1 cellular context compared by ENCODE assay signal in the genomic region with DNA sequence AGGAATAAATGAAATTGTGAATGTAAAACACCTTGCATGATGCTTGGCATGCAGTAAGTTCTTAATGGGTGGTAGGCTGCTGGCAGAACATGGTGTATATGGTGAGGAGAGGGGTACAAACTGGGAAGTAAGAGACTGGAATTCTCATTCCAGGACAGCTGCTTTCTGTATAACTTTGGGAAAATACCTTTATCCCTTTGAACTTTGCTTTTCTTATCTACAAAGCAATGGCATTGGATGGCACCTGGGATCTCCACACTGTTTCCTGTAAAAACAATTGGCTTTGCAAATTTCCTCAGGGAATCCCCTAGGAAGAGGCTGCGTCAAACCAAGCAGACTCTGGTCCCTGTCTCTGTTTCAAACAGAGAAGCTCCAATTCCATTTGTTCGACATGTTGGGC.
TF ChIP-seq lines count a peak whose summit lies in the region.

No MANE protein-coding gene starts in this region.

TF ChIP-seq in HepG2, 621 proteins besides CTCF, POLR2A, EP300 and RAD21 (continued from another document and continues in another):
- TF ChIP-seq NFKB2 (CRISPR knock-in tag; IDR thresholded peaks at IDR 0.05; ENCODE audit: borderline replicate concordance) (no peak), SOX5 (CRISPR knock-in tag; IDR thresholded peaks at IDR 0.05; ENCODE audit: borderline replicate concordance) (peak; percentile 91), ZNF260 (CRISPR knock-in tag; IDR thresholded peaks at IDR 0.05; ENCODE audit: borderline replicate concordance, low read depth) (no peak), NFKBIZ (CRISPR knock-in tag; IDR thresholded peaks at IDR 0.05) (peak; percentile 91), DPF2 (CRISPR knock-in tag; IDR thresholded peaks at IDR 0.05; ENCODE audit: borderline replicate concordance, low read depth) (peak; percentile 24; the same call in 1 of the 2 replicates), NFYC (CRISPR knock-in tag; IDR thresholded peaks at IDR 0.05) (peak; percentile 30; the same call in 1 of the 2 replicates), ELF3 (CRISPR knock-in tag; IDR thresholded peaks at IDR 0.05) (peak; percentile 71), ZNF792 (CRISPR knock-in tag; IDR thresholded peaks at IDR 0.05) (0 out of 2 replicates have a peak, but pooled peaks have one; percentile 29), ZNF75D (CRISPR knock-in tag; IDR thresholded peaks at IDR 0.05; ENCODE audit: borderline replicate concordance) (no peak), SALL1 (CRISPR knock-in tag; IDR thresholded peaks at IDR 0.05) (no peak; the same call in 1 of the 2 replicates), FOSL2 (CRISPR knock-in tag; IDR thresholded peaks at IDR 0.05) (0 out of 2 replicates have a peak, but pooled peaks have one; percentile 5), ARNTL (CRISPR knock-in tag; IDR thresholded peaks at IDR 0.05) (no peak), HMGA1 (CRISPR knock-in tag; conservative IDR thresholded peaks at IDR 0.05) (no peak), ZNF703 (CRISPR knock-in tag; IDR thresholded peaks at IDR 0.05; ENCODE audit: borderline replicate concordance) (no peak), FOXA1 (IDR thresholded peaks at IDR 0.05) (no peak), FOXA1 (CRISPR knock-in tag; IDR thresholded peaks at IDR 0.05) (0 out of 2 replicates have a peak, but pooled peaks have one; percentile 25), ZNF12 (CRISPR knock-in tag; IDR thresholded peaks at IDR 0.05) (no peak), ZNF446 (CRISPR knock-in tag; IDR thresholded peaks at IDR 0.05) (no peak)
- TF ChIP-seq, protein P1, sequence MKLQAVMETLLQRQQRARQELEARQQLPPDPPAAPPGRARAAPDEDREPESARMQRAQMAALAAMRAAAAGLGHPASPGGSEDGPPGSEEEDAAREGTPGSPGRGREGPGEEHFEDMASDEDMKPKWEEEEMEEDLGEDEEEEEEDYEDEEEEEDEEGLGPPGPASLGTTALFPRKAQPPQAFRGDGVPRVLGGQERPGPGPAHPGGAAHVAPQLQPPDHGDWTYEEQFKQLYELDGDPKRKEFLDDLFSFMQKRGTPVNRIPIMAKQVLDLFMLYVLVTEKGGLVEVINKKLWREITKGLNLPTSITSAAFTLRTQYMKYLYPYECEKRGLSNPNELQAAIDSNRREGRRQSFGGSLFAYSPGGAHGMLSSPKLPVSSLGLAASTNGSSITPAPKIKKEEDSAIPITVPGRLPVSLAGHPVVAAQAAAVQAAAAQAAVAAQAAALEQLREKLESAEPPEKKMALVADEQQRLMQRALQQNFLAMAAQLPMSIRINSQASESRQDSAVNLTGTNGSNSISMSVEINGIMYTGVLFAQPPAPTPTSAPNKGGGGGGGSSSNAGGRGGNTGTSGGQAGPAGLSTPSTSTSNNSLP (IDR thresholded peaks at IDR 0.05; ENCODE audit: low read depth, low read length): no peak
- TF ChIP-seq, protein P2, sequence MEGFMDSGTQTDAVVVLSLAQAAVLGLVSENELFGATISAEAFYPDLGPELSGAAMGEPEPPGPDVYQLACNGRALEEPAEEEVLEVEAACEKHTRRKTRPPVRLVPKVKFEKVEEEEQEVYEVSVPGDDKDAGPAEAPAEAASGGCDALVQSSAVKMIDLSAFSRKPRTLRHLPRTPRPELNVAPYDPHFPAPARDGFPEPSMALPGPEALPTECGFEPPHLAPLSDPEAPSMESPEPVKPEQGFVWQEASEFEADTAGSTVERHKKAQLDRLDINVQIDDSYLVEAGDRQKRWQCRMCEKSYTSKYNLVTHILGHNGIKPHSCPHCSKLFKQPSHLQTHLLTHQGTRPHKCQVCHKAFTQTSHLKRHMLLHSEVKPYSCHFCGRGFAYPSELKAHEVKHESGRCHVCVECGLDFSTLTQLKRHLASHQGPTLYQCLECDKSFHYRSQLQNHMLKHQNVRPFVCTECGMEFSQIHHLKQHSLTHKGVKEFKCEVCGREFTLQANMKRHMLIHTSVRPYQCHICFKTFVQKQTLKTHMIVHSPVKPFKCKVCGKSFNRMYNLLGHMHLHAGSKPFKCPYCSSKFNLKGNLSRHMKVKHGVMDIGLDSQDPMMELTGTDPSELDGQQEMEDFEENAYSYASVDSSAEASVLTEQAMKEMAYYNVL (CRISPR knock-in tag; IDR thresholded peaks at IDR 0.05; ENCODE audit: borderline replicate concordance): 0 out of 2 replicates have a peak, but pooled peaks have one; percentile 29
- TF ChIP-seq, protein P3, sequence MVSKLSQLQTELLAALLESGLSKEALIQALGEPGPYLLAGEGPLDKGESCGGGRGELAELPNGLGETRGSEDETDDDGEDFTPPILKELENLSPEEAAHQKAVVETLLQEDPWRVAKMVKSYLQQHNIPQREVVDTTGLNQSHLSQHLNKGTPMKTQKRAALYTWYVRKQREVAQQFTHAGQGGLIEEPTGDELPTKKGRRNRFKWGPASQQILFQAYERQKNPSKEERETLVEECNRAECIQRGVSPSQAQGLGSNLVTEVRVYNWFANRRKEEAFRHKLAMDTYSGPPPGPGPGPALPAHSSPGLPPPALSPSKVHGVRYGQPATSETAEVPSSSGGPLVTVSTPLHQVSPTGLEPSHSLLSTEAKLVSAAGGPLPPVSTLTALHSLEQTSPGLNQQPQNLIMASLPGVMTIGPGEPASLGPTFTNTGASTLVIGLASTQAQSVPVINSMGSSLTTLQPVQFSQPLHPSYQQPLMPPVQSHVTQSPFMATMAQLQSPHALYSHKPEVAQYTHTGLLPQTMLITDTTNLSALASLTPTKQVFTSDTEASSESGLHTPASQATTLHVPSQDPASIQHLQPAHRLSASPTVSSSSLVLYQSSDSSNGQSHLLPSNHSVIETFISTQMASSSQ (IDR thresholded peaks at IDR 0.05; ENCODE audit: low read depth): no peak
- TF ChIP-seq, protein P3 (CRISPR knock-in tag; IDR thresholded peaks at IDR 0.05; ENCODE audit: borderline replicate concordance): peak; percentile 35; the same call in 1 of the 2 replicates
- TF ChIP-seq, protein P4, sequence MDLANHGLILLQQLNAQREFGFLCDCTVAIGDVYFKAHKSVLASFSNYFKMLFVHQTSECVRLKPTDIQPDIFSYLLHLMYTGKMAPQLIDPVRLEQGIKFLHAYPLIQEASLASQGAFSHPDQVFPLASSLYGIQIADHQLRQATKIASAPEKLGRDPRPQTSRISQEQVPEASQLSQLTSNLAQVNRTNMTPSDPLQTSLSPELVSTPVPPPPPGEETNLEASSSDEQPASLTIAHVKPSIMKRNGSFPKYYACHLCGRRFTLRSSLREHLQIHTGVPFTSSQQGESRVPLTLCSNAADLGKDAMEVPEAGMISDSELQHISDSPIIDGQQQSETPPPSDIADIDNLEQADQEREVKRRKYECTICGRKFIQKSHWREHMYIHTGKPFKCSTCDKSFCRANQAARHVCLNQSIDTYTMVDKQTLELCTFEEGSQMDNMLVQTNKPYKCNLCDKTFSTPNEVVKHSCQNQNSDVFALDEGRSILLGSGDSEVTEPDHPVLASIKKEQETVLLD (CRISPR knock-in tag; IDR thresholded peaks at IDR 0.05; ENCODE audit: low read depth): no peak
- TF ChIP-seq, protein P5, sequence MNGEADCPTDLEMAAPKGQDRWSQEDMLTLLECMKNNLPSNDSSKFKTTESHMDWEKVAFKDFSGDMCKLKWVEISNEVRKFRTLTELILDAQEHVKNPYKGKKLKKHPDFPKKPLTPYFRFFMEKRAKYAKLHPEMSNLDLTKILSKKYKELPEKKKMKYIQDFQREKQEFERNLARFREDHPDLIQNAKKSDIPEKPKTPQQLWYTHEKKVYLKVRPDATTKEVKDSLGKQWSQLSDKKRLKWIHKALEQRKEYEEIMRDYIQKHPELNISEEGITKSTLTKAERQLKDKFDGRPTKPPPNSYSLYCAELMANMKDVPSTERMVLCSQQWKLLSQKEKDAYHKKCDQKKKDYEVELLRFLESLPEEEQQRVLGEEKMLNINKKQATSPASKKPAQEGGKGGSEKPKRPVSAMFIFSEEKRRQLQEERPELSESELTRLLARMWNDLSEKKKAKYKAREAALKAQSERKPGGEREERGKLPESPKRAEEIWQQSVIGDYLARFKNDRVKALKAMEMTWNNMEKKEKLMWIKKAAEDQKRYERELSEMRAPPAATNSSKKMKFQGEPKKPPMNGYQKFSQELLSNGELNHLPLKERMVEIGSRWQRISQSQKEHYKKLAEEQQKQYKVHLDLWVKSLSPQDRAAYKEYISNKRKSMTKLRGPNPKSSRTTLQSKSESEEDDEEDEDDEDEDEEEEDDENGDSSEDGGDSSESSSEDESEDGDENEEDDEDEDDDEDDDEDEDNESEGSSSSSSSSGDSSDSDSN (CRISPR knock-in tag; IDR thresholded peaks at IDR 0.05): no peak
- TF ChIP-seq, protein P6, sequence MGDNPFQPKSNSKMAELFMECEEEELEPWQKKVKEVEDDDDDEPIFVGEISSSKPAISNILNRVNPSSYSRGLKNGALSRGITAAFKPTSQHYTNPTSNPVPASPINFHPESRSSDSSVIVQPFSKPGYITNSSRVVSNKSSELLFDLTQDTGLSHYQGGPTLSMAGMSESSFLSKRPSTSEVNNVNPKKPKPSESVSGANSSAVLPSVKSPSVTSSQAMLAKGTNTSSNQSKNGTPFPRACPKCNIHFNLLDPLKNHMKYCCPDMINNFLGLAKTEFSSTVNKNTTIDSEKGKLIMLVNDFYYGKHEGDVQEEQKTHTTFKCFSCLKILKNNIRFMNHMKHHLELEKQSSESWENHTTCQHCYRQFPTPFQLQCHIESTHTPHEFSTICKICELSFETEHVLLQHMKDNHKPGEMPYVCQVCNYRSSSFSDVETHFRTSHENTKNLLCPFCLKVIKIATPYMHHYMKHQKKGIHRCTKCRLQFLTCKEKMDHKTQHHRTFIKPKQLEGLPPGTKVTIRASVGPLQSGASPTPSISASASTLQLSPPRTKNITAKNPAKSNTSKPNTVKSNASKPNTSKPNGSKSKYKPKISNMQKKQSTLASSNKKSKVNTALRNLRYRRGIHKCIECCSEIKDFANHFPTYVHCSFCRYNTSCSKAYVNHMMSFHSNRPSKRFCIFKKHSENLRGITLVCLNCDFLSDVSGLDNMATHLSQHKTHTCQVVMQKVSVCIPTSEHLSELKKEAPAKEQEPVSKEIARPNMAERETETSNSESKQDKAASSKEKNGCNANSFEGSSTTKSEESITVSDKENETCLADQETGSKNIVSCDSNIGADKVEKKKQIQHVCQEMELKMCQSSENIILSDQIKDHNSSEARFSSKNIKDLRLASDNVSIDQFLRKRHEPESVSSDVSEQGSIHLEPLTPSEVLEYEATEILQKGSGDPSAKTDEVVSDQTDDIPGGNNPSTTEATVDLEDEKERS (CRISPR knock-in tag; IDR thresholded peaks at IDR 0.05): no peak
- TF ChIP-seq, protein P7, sequence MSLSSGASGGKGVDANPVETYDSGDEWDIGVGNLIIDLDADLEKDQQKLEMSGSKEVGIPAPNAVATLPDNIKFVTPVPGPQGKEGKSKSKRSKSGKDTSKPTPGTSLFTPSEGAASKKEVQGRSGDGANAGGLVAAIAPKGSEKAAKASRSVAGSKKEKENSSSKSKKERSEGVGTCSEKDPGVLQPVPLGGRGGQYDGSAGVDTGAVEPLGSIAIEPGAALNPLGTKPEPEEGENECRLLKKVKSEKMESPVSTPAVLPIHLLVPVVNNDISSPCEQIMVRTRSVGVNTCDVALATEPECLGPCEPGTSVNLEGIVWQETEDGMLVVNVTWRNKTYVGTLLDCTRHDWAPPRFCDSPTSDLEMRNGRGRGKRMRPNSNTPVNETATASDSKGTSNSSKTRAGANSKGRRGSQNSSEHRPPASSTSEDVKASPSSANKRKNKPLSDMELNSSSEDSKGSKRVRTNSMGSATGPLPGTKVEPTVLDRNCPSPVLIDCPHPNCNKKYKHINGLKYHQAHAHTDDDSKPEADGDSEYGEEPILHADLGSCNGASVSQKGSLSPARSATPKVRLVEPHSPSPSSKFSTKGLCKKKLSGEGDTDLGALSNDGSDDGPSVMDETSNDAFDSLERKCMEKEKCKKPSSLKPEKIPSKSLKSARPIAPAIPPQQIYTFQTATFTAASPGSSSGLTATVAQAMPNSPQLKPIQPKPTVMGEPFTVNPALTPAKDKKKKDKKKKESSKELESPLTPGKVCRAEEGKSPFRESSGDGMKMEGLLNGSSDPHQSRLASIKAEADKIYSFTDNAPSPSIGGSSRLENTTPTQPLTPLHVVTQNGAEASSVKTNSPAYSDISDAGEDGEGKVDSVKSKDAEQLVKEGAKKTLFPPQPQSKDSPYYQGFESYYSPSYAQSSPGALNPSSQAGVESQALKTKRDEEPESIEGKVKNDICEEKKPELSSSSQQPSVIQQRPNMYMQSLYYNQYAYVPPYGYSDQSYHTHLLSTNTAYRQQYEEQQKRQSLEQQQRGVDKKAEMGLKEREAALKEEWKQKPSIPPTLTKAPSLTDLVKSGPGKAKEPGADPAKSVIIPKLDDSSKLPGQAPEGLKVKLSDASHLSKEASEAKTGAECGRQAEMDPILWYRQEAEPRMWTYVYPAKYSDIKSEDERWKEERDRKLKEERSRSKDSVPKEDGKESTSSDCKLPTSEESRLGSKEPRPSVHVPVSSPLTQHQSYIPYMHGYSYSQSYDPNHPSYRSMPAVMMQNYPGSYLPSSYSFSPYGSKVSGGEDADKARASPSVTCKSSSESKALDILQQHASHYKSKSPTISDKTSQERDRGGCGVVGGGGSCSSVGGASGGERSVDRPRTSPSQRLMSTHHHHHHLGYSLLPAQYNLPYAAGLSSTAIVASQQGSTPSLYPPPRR (CRISPR knock-in tag; IDR thresholded peaks at IDR 0.05; ENCODE audit: borderline replicate concordance): peak; percentile 60; the same call in 1 of the 2 replicates
